ENCODE assay signal across 30 cellular contexts in genomic region chr11:114622858-114623257, GRCh38. TPM values are rescaled to one million over a fixed set of nuclear protein-coding genes. Genes with fewer than 3 reads are reported as not detected.
"Had no signal": no experiment of that assay in that cellular context is flagged by ENCODE, and none has a peak within 500 bp of the region (broad histone marks: within the 10 kb centered on the region; RNA-seq: fewer than 3 reads in every experiment).

No MANE protein-coding gene starts in this region.

- H3K4me3 Mint-ChIP-seq: mesothelial cell of epicardium; naive thymus-derived CD4-positive, alpha-beta T cell; nephron; neural progenitor cell; stimulated activated effector memory CD8-positive, alpha-beta T cell treated with anti-CD3 and anti-CD28 coated beads, Interleukin-12 subunit alpha, Interleukin-12 subunit beta, amount 100 ng/mL, for 72 hours had no signal

- H3K9me3 ChIP-seq: prostate gland, right atrium auricular region, testis, tibial artery, uterus had no signal

- H3K9ac ChIP-seq: neural progenitor cell had no signal

- FAIRE-seq: kidney had no signal

- H3K9me3 Mint-ChIP-seq: stimulated activated effector memory CD8-positive, alpha-beta T cell treated with anti-CD3 and anti-CD28 coated beads, Interleukin-12 subunit alpha, Interleukin-12 subunit beta, amount 100 ng/mL, for 72 hours had no signal

- DNase-seq: dorsolateral prefrontal cortex; effector CD4-positive, alpha-beta T cell; foreskin fibroblast; heart left ventricle; kidney; left lung; mesenchymal stem cell; naive thymus-derived CD4-positive, alpha-beta T cell; sigmoid colon; stimulated activated CD4-positive, alpha-beta T cell treated with anti-CD3 and anti-CD28 coated beads, Interleukin-2, amount 100 ng/mL, for 24 hours; stimulated activated CD4-positive, alpha-beta T cell treated with anti-CD3 and anti-CD28 coated beads, Interleukin-4, amount 100 ng/mL, for 24 hours; stimulated activated naive CD8-positive, alpha-beta T cell treated with anti-CD3 and anti-CD28 coated beads, Interleukin-15, Interleukin-2, amounts not matched to agents 100 U/mL and 50 U/mL, for 24 hours; substantia nigra; testis; tibial artery; upper lobe of left lung; uterus had no signal

- H3K36me3 ChIP-seq: gastroesophageal sphincter, heart left ventricle, left lung, neural progenitor cell, prostate gland, right atrium auricular region, sigmoid colon, tibial artery, upper lobe of left lung, uterus had no signal

- H3K36me3 Mint-ChIP-seq: mesothelial cell of epicardium; neural progenitor cell; stimulated activated effector memory CD8-positive, alpha-beta T cell treated with anti-CD3 and anti-CD28 coated beads, Interleukin-12 subunit alpha, Interleukin-12 subunit beta, amount 100 ng/mL, for 72 hours had no signal

- H3K4me1 Mint-ChIP-seq: mesothelial cell of epicardium; naive thymus-derived CD4-positive, alpha-beta T cell; nephron; neural progenitor cell; stimulated activated effector memory CD8-positive, alpha-beta T cell treated with anti-CD3 and anti-CD28 coated beads, Interleukin-12 subunit alpha, Interleukin-12 subunit beta, amount 100 ng/mL, for 72 hours had no signal

- H3K27ac ChIP-seq: dorsolateral prefrontal cortex, gastroesophageal sphincter, heart left ventricle, hepatocyte, left lung, neural progenitor cell, prostate gland, right atrium auricular region, sigmoid colon, testis, tibial artery, upper lobe of left lung, uterus had no signal

- H3K4me3 ChIP-seq: dorsolateral prefrontal cortex, gastroesophageal sphincter, heart left ventricle, hepatocyte, left lung, neural progenitor cell, prostate gland, right atrium auricular region, sigmoid colon, testis, tibial artery, upper lobe of left lung, uterus had no signal

- H3K27ac Mint-ChIP-seq: mesothelial cell of epicardium; naive thymus-derived CD4-positive, alpha-beta T cell; nephron; neural progenitor cell; stimulated activated effector memory CD8-positive, alpha-beta T cell treated with anti-CD3 and anti-CD28 coated beads, Interleukin-12 subunit alpha, Interleukin-12 subunit beta, amount 100 ng/mL, for 72 hours had no signal

- H3K27me3 ChIP-seq: dorsolateral prefrontal cortex, gastroesophageal sphincter, heart left ventricle, hepatocyte, left lung, neural progenitor cell, right atrium auricular region, sigmoid colon, testis, tibial artery, upper lobe of left lung, uterus had no signal

- H3K4me1 ChIP-seq: gastroesophageal sphincter, heart left ventricle, left lung, neural progenitor cell, prostate gland, right atrium auricular region, sigmoid colon, testis, tibial artery, upper lobe of left lung, uterus had no signal

- ATAC-seq: gastroesophageal sphincter; heart left ventricle; left lung; naive thymus-derived CD4-positive, alpha-beta T cell; stimulated activated effector memory CD8-positive, alpha-beta T cell treated with anti-CD3 and anti-CD28 coated beads, Interleukin-12 subunit alpha, Interleukin-12 subunit beta, amount 100 ng/mL, for 72 hours; stimulated activated naive CD8-positive, alpha-beta T cell treated with anti-CD3 and anti-CD28 coated beads, Interleukin-15, Interleukin-2, amounts not matched to agents 100 U/mL and 50 U/mL, for 24 hours had no signal

RNA-seq across cellular contexts. Expression of gene NXPE4, which starts 27.3 kb away (rescaled TPM):
- total RNA-seq: dorsolateral prefrontal cortex; heart left ventricle; left lung; lower leg skin; lung microvascular endothelial cell; mesothelial cell of epicardium; mucosa of gallbladder; naive thymus-derived CD4-positive, alpha-beta T cell; osteoblast; right atrium auricular region; skeletal muscle tissue; testis had no signal

RNA-seq across cellular contexts. Expression of gene NXPE2, which starts 55.5 kb away (rescaled TPM):
- total RNA-seq: lung microvascular endothelial cell; mucosa of gallbladder; naive thymus-derived CD4-positive, alpha-beta T cell had no signal
